Comparison of ENCODE assay signal across 8 cellular contexts in genomic region chr3:100254168-100254777, GRCh38. TPM values are rescaled to one million over a fixed set of nuclear protein-coding genes. Genes with fewer than 3 reads are reported as not detected.
DNase-seq lines count a peak whose midpoint lies in the region; ATAC-seq and TF ChIP-seq lines count a peak whose summit lies in the region.

No MANE protein-coding gene starts in this region.

- BruUV-seq in A673 (replicated peaks; lab: Mats Ljungman, UMichigan), result no TSS peak

- H3K27me3 ChIP-seq in A673 (replicated peaks; ENCODE audit: insufficient read depth, low read depth, low read length, poor library complexity), result no peaks in the 10 kb centered on the region

- H3K4me1 Mint-ChIP-seq in activated T-cell treated with anti-CD3 and anti-CD28 coated beads, Interleukin-2, amount 50 U/mL, for 72 hours (ENCODE audit: low read depth), result peaks cover 9% of the 10 kb centered on the region

- no peak overlapping the region for H3K27ac ChIP-seq in A673 (ENCODE audit: low read depth, low read length, poor library complexity, severe bottlenecking)

- peaks cover 5% of the 10 kb centered on the region for H3K27me3 Mint-ChIP-seq in activated T-cell treated with anti-CD3 and anti-CD28 coated beads, Interleukin-2, amount 50 U/mL, for 72 hours (ENCODE audit: low read depth)

- H3K36me3 Mint-ChIP-seq in activated T-cell treated with anti-CD3 and anti-CD28 coated beads, Interleukin-2, amount 50 U/mL, for 72 hours (ENCODE audit: insufficient read depth in 2 of 2), result no peaks in the 10 kb centered on the region

- intact Hi-C loops in A673 (cut with micrococcal nuclease; ENCODE audit: unreplicated experiment), result loop anchor here (1.0 to 10.0 kb wide), 3 partner anchors 186 to 549 kb away; no protein-coding TSS in a partner anchor

- H3K4me1 ChIP-seq in A673 (ENCODE audit: insufficient read depth, low read length, poor library complexity, severe bottlenecking), result peaks cover 18% of the 10 kb centered on the region

- H3K4me3 ChIP-seq in A673 (ENCODE audit: low read depth, low read length, poor library complexity, severe bottlenecking), result no peak overlapping the region

- no peaks in the 10 kb centered on the region for H3K36me3 ChIP-seq in A673 (ENCODE audit: insufficient read depth, low read length, poor library complexity, severe bottlenecking)

- POLR2A ChIA-PET in A673 (lab: Charles Lee; ENCODE audit: low non-redundant PET), result interaction anchor here (0.6 kb wide), 2 partner anchors 78 to 421 kb away, joined by 7 to 10 read pairs; no protein-coding TSS in a partner anchor

- CTCF ChIA-PET in A673 (lab: Charles Lee), result interaction anchor here (0.6 to 1.4 kb wide), 10 partner anchors 29 to 725 kb away, joined by 3 to 32 read pairs (median 4); no protein-coding TSS in a partner anchor

- H3K9me3 Mint-ChIP-seq in activated T-cell treated with anti-CD3 and anti-CD28 coated beads, Interleukin-2, amount 50 U/mL, for 72 hours, result peaks cover 0 to 2% of the 10 kb centered on the region in 2 donors

- no peaks in the 10 kb centered on the region for H3K9me3 ChIP-seq in A673 (ENCODE audit: low read depth, low read length, poor library complexity, severe bottlenecking)

- DNase-seq in A673 (ENCODE audit: low spot score), result peak; percentile 83
- peak; percentile 64 for DNase-seq in GM03348 (ENCODE audit: low spot score)
- peak; percentile 42 for DNase-seq in NCI-H460 (ENCODE audit: extremely low read depth, low read depth)
- DNase-seq in activated T-cell treated with anti-CD3 and anti-CD28 coated beads, Interleukin-2, amount 50 U/mL, for 72 hours, result peak; percentile 48 to 56
- peak; percentile 41 for DNase-seq in germinal center (ENCODE audit: low spot score)
- no peak for DNase-seq in omental fat pad (ENCODE audit: low spot score)

- TF ChIP-seq CTCF in A673 (conservative IDR thresholded peaks at IDR 0.05; ENCODE audit: low read depth, low read length), result peak; percentile 92
- peak in 2 of 3 donors; percentile 37 to 40 for TF ChIP-seq CTCF in omental fat pad (IDR thresholded peaks at IDR 0.05)

- H3K4me3 Mint-ChIP-seq in activated T-cell treated with anti-CD3 and anti-CD28 coated beads, Interleukin-2, amount 50 U/mL, for 72 hours, result no peak overlapping the region

- ATAC-seq in HG03045 (IDR thresholded peaks at IDR 0.05; ENCODE audit: unreplicated experiment), result peak; percentile 77
- peak; percentile 81 for ATAC-seq in activated T-cell treated with anti-CD3 and anti-CD28 coated beads, Interleukin-2, amount 50 U/mL, for 72 hours (replicated peaks in 1 of 2)
- no peak for ATAC-seq in omental fat pad (ENCODE audit: low FRiP score)
- no peak for ATAC-seq in HG02981 (IDR thresholded peaks at IDR 0.05; ENCODE audit: unreplicated experiment)

- H3K27ac Mint-ChIP-seq in activated T-cell treated with anti-CD3 and anti-CD28 coated beads, Interleukin-2, amount 50 U/mL, for 72 hours, result no peak overlapping the region

RNA-seq across cellular contexts. Expression of gene TBC1D23, which starts 6.5 kb away (rescaled TPM):
- total RNA-seq in A673 (2021) (28.1 and 32.4 TPM in 2 replicates), omental fat pad (10 to 100 TPM; 27.8 to 47.3 (median 31.5) TPM)
- total RNA-seq in NCI-H460 (2014; rRNA removed; shearing (Covaris generic)), result 19.2 and 20.3 TPM in 2 replicates
- 27.8 and 32.5 TPM in 2 replicates for polyA plus RNA-seq in NCI-H460 (2014; cell fraction: nucleus; rRNA removed)
- total RNA-seq in activated T-cell treated with anti-CD3 and anti-CD28 coated beads, Interleukin-2, amount 50 U/mL, for 72 hours, result 10 to 100 TPM; 26.0 to 27.5 TPM

Comparison
In these comparisons a context has a peak if more than half of its experiments do, and no peak if none do; other contexts are left out.
1. ATAC-seq: peak in HG03045 (single experiment) and activated T-cell treated with anti-CD3 and anti-CD28 coated beads, Interleukin-2, amount 50 U/mL, for 72 hours (2 of 2); none in omental fat pad (single experiment) and HG02981 (single experiment).